In genomic region chr22:50284479-50284878, GRCh38 we compare ENCODE assay signal across 1 cellular context.
TF ChIP-seq lines count a peak whose summit lies in the region.

No MANE protein-coding gene starts in this region.

TF ChIP-seq in HCT116, 20 proteins besides CTCF, POLR2A, EP300 and RAD21 (continued from another document):
- TF ChIP-seq ZBTB33 (IDR thresholded peaks at IDR 0.05; ENCODE audit: extremely low read depth, insufficient replicate concordance, low read length), result no peak
- TF ChIP-seq, protein P1, sequence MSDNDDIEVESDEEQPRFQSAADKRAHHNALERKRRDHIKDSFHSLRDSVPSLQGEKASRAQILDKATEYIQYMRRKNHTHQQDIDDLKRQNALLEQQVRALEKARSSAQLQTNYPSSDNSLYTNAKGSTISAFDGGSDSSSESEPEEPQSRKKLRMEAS (IDR thresholded peaks at IDR 0.05), result no peak
- TF ChIP-seq YY1 (IDR thresholded peaks at IDR 0.05; ENCODE audit: extremely low read depth, insufficient replicate concordance, low read depth, low read length), result no peak
- no peak for TF ChIP-seq CBX3 (IDR thresholded peaks at IDR 0.05; ENCODE audit: low read depth)
- no peak for TF ChIP-seq SP1 (IDR thresholded peaks at IDR 0.05; ENCODE audit: low read depth)
- TF ChIP-seq, protein P2, sequence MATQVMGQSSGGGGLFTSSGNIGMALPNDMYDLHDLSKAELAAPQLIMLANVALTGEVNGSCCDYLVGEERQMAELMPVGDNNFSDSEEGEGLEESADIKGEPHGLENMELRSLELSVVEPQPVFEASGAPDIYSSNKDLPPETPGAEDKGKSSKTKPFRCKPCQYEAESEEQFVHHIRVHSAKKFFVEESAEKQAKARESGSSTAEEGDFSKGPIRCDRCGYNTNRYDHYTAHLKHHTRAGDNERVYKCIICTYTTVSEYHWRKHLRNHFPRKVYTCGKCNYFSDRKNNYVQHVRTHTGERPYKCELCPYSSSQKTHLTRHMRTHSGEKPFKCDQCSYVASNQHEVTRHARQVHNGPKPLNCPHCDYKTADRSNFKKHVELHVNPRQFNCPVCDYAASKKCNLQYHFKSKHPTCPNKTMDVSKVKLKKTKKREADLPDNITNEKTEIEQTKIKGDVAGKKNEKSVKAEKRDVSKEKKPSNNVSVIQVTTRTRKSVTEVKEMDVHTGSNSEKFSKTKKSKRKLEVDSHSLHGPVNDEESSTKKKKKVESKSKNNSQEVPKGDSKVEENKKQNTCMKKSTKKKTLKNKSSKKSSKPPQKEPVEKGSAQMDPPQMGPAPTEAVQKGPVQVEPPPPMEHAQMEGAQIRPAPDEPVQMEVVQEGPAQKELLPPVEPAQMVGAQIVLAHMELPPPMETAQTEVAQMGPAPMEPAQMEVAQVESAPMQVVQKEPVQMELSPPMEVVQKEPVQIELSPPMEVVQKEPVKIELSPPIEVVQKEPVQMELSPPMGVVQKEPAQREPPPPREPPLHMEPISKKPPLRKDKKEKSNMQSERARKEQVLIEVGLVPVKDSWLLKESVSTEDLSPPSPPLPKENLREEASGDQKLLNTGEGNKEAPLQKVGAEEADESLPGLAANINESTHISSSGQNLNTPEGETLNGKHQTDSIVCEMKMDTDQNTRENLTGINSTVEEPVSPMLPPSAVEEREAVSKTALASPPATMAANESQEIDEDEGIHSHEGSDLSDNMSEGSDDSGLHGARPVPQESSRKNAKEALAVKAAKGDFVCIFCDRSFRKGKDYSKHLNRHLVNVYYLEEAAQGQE (IDR thresholded peaks at IDR 0.05; ENCODE audit: low read depth), result no peak
- TF ChIP-seq ELF1 (IDR thresholded peaks at IDR 0.05; ENCODE audit: borderline replicate concordance, low read depth), result no peak
- no peak for TF ChIP-seq EZH2 (IDR thresholded peaks at IDR 0.05)
- no peak for TF ChIP-seq SIN3A (IDR thresholded peaks at IDR 0.05; ENCODE audit: low read depth)
- TF ChIP-seq ATF3 (IDR thresholded peaks at IDR 0.05), result no peak
- no peak for TF ChIP-seq POLR2AphosphoS5 (IDR thresholded peaks at IDR 0.05; ENCODE audit: low read depth, low read length)
- TF ChIP-seq EZH2phosphoT487 (IDR thresholded peaks at IDR 0.05; ENCODE audit: borderline replicate concordance), result no peak
